8 cellular contexts compared by ENCODE assay signal in the genomic region with DNA sequence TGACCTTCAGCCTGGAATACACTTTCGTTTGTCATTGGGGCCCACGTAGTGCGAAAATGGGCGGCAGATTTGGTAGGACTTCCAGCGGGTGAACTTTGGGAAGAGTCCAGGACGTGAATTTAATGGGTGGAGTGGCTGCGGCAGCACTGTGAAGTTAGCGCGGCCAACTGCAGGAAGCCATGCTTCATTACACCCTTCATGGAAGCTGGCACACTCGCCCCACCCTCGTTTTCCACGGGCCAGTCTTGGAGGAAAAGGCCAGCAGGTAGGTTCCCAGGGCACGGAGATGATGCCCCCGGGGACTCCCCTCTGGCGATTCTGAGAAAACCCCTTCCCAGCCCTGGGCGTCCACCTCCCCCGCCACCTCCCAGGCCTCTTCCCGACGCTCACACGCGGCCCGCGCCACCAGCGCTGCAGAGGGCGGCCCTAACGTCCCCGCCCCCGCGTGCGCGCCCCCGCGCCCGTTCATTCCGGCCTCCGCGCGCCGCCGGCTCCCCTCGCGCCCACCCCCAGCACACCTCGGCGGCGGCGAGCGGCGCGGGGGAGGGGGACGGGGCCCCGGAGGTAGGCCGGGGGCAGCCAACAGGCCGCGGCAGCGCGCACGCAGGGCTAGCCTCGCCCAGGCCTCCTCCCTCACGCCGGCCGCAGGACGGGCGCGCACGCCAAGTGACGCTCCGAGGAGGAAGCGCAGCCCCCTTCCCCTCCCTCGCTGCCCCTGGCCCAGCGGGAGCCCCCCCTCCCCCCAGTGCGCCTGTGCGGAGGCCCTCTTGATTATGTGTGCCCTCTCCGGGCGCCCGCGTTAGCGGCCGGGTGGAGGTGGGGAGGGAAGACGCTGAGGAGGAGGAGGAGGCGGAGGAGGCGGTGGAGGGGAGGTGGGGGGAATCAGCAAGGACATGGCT. TPM values are rescaled to one million over a fixed set of nuclear protein-coding genes. Genes with fewer than 3 reads are reported as not detected.
DNase-seq lines count a peak whose midpoint lies in the region; ATAC-seq, FAIRE-seq and TF ChIP-seq lines count a peak whose summit lies in the region.

TSS of gene MLLT10 (plus strand) at position 656 of the 899 bp plus-strand sequence. CDS start 413 bp downstream, outside the sequence.

- H3K4me3 ChIP-seq in right atrium auricular region (peak within 1 kb of the TSS; percentile 90 to 95), rectal smooth muscle tissue (ENCODE audit: low read length) (peak within 1 kb of the TSS; percentile 74), vagina (peak within 1 kb of the TSS; percentile 96 to 97)

- no peaks in the 10 kb centered on the region for H3K27me3 Mint-ChIP-seq in T-helper 17 cell

- TF ChIP-seq CTCF in right atrium auricular region (IDR thresholded peaks at IDR 0.05) (peak in 1 of 2 donors; percentile 42), vagina (IDR thresholded peaks at IDR 0.05) (peak in 2 of 3 experiments; percentile 3 to 37)

- ATAC-seq in HG02759 (IDR thresholded peaks at IDR 0.05; ENCODE audit: unreplicated experiment) (peak; percentile 89), T-helper 17 cell (peak; percentile 89)

- H3K27me3 ChIP-seq in right atrium auricular region (no peaks in the 10 kb centered on the region), rectal smooth muscle tissue (ENCODE audit: control insufficient read depth, insufficient read depth, low read length) (no peaks in the 10 kb centered on the region), vagina (no peaks in the 10 kb centered on the region)

- no peaks in the 10 kb centered on the region for H3K9me3 ChIP-seq in T-helper 17 cell (ENCODE audit: control insufficient read depth, low read length, poor library complexity, severe bottlenecking)
- H3K9me3 ChIP-seq in right atrium auricular region: no peaks in the 10 kb centered on the region
- H3K9me3 ChIP-seq in vagina: no peaks in the 10 kb centered on the region

- H3K27ac ChIP-seq in angular gyrus (ENCODE audit: low read depth, low read length): peak within 1 kb of the TSS; percentile 93
- H3K27ac ChIP-seq in right atrium auricular region: peak within 1 kb of the TSS; percentile 97 to 98
- peak within 1 kb of the TSS; percentile 93 for H3K27ac ChIP-seq in rectal smooth muscle tissue (ENCODE audit: low read depth, low read length)
- peak within 1 kb of the TSS; percentile 96 for H3K27ac ChIP-seq in vagina

- H3K4me3 Mint-ChIP-seq in T-helper 17 cell: peak within 1 kb of the TSS; percentile 93

- DNase-seq in GM12891 (ENCODE audit: insufficient read length, low spot score) (peak; percentile 89), NCI-H1436 treated with DMSO at 0.1 percent for 48 hours (lab: John Stamatoyannopoulos, UW) (peak; percentile 73), T-helper 17 cell (peak; percentile 90 to 91 (median 91)), right atrium auricular region (ENCODE audit: low spot score) (peak; percentile 90), vagina (ENCODE audit: extremely low spot score in 2 of 2) (peak in 1 of 2 donors; percentile 94)

- FAIRE-seq in GM12891 (lab: Jason Lieb, UNC): peak; percentile 100

- TF ChIP-seq POLR2A in GM12891 (IDR thresholded peaks at IDR 0.05; ENCODE audit: low read depth, low read length): peak; percentile 65
- peak in 1 of 2 donors; percentile 86 for TF ChIP-seq POLR2A in vagina (IDR thresholded peaks at IDR 0.05)

- intact Hi-C loops in vagina (cut with DNase I): loop anchor here (2.0 to 10.0 kb wide), 2 partner anchors 37 to 1561 kb away; partner anchors contain the start of gene MSRB2

- H3K4me1 ChIP-seq in right atrium auricular region: peaks cover 0 to 34% of the 10 kb centered on the region in 2 donors
- H3K4me1 ChIP-seq in rectal smooth muscle tissue (ENCODE audit: control insufficient read depth, insufficient read depth, low read length): peaks cover 5% of the 10 kb centered on the region
- peaks cover 38% of the 10 kb centered on the region for H3K4me1 ChIP-seq in vagina

- H3K36me3 Mint-ChIP-seq in T-helper 17 cell (ENCODE audit: low read depth): no peaks in the 10 kb centered on the region

- H3K36me3 ChIP-seq in right atrium auricular region (peaks cover 19% of the 10 kb centered on the region), rectal smooth muscle tissue (ENCODE audit: control insufficient read depth, insufficient read depth, low read length) (peaks cover 5% of the 10 kb centered on the region), vagina (peaks cover 0 to 16% of the 10 kb centered on the region in 2 donors)

- peak within 1 kb of the TSS; percentile 82 for H3K9ac ChIP-seq in rectal smooth muscle tissue (ENCODE audit: low read length)

- peak within 1 kb of the TSS; percentile 92 for H3K27ac Mint-ChIP-seq in T-helper 17 cell

- H3K4me1 Mint-ChIP-seq in T-helper 17 cell: peaks cover 18% of the 10 kb centered on the region

TF ChIP-seq in GM12891, 5 proteins besides CTCF, POLR2A, EP300 and RAD21:
- TF ChIP-seq POU2F2 (IDR thresholded peaks at IDR 0.05; ENCODE audit: low read depth, low read length) (peak; percentile 49; the same call in 1 of the 2 replicates), PAX5 (IDR thresholded peaks at IDR 0.05; ENCODE audit: insufficient read depth, low read length, severe bottlenecking) (no peak), POLR2AphosphoS5 (IDR thresholded peaks at IDR 0.05; ENCODE audit: low read depth, low read length) (peak; percentile 64; the same call in 1 of the 2 replicates), SPI1 (IDR thresholded peaks at IDR 0.05; ENCODE audit: low read depth, low read length) (0 out of 2 replicates have a peak, but pooled peaks have one; percentile 41), TAF1 (IDR thresholded peaks at IDR 0.05; ENCODE audit: low read depth, low read length) (peak; percentile 28; the same call in 1 of the 2 replicates)

RNA-seq across cellular contexts. Expression of gene MLLT10, which starts in this region (rescaled TPM):
- 20.4 TPM for polyA plus RNA-seq in GM12891 (2012; ENCODE audit: low read depth, missing spikeins)
- total RNA-seq in T-helper 17 cell (10 to 100 TPM; 68.6 to 72.0 TPM), right atrium auricular region (10 to 100 TPM; 18.8 to 27.2 TPM), vagina (53.3 TPM)
